In genomic region chr19:50511069-50511822, GRCh38 we compare ENCODE assay signal across 8 cellular contexts.
DNase-seq lines count a peak whose midpoint lies in the region; ATAC-seq lines count a peak whose summit lies in the region.

Gene JOSD2 (minus strand): TSS chr19:50511191. CDS start chr19:50510431, 760 bp downstream.

- H3K27me3 ChIP-seq in BLaER1 treated with 17β-estradiol and CSF1 and Interleukin-3, amounts not matched to agents 10 nM and 100 nM, result no peaks in the 10 kb centered on the region

- ATAC-seq in GM19351 (IDR thresholded peaks at IDR 0.05; ENCODE audit: unreplicated experiment) (peak; percentile 87), HG03521 (IDR thresholded peaks at IDR 0.05; ENCODE audit: unreplicated experiment) (peak; percentile 87)

- no peaks in the 10 kb centered on the region for H3K9me3 ChIP-seq in BLaER1 treated with 17β-estradiol and CSF1 and Interleukin-3, amounts not matched to agents 10 nM and 100 nM (replicated peaks in 1 of 11)

- DNase-seq in NCI-H748 treated with DMSO at 0.1 percent for 48 hours (lab: John Stamatoyannopoulos, UW) (peak; percentile 99), dedifferentiated amniotic fluid mesenchymal stem cell (ENCODE audit: extremely low spot score) (peak; percentile 100), left kidney (ENCODE audit: low read depth, low spot score) (peak; percentile 100)
- peak; percentile 92 to 95 for DNase-seq in activated CD4-positive, alpha-beta T cell treated with anti-CD3 and anti-CD28 coated beads, Interleukin-2, amount 50 U/mL, for 24 hours (ENCODE audit: low read depth in 1 of 2, low spot score in 1 of 2)
- DNase-seq in stimulated activated CD4-positive, alpha-beta T cell treated with anti-CD3 and anti-CD28 coated beads, Interleukin-2, amount 100 ng/mL, for 24 hours, result peak; percentile 95 to 96

- H3K36me3 ChIP-seq in BLaER1 treated with 17β-estradiol and CSF1 and Interleukin-3, amounts not matched to agents 10 nM and 100 nM, result peaks cover 0 to 2% (median 0%) of the 10 kb centered on the region in 11 experiments; a peak in 2 of 22 replicates

- H3K4me2 ChIP-seq in BLaER1 treated with 17β-estradiol and CSF1 and Interleukin-3, amounts not matched to agents 10 nM and 100 nM, result peak within 1 kb of the TSS; percentile 76 to 99 (median 90)

- peaks cover 41 to 78% (median 70%) of the 10 kb centered on the region in 10 experiments for H3K4me1 ChIP-seq in BLaER1 treated with 17β-estradiol and CSF1 and Interleukin-3, amounts not matched to agents 10 nM and 100 nM

- peak within 1 kb of the TSS; percentile 82 to 93 (median 86) for H3K27ac ChIP-seq in BLaER1 treated with 17β-estradiol and CSF1 and Interleukin-3, amounts not matched to agents 10 nM and 100 nM

- peak within 1 kb of the TSS; percentile 55 to 86 (median 66) for H3K4me3 ChIP-seq in BLaER1 treated with 17β-estradiol and CSF1 and Interleukin-3, amounts not matched to agents 10 nM and 100 nM

- peak within 1 kb of the TSS; percentile 71 to 91 (median 83) for H3K9ac ChIP-seq in BLaER1 treated with 17β-estradiol and CSF1 and Interleukin-3, amounts not matched to agents 10 nM and 100 nM

- no peaks in the 10 kb centered on the region for H4K20me1 ChIP-seq in BLaER1 treated with 17β-estradiol and CSF1 and Interleukin-3, amounts not matched to agents 10 nM and 100 nM

Comparison
In these comparisons a context has a peak if more than half of its experiments do, and no peak if none do; other contexts are left out.
1. Peak in every context shown above with its lines: DNase-seq, ATAC-seq, H3K4me3 ChIP-seq and H3K27ac ChIP-seq.